1 cellular context compared by ENCODE assay signal in the genomic region with DNA sequence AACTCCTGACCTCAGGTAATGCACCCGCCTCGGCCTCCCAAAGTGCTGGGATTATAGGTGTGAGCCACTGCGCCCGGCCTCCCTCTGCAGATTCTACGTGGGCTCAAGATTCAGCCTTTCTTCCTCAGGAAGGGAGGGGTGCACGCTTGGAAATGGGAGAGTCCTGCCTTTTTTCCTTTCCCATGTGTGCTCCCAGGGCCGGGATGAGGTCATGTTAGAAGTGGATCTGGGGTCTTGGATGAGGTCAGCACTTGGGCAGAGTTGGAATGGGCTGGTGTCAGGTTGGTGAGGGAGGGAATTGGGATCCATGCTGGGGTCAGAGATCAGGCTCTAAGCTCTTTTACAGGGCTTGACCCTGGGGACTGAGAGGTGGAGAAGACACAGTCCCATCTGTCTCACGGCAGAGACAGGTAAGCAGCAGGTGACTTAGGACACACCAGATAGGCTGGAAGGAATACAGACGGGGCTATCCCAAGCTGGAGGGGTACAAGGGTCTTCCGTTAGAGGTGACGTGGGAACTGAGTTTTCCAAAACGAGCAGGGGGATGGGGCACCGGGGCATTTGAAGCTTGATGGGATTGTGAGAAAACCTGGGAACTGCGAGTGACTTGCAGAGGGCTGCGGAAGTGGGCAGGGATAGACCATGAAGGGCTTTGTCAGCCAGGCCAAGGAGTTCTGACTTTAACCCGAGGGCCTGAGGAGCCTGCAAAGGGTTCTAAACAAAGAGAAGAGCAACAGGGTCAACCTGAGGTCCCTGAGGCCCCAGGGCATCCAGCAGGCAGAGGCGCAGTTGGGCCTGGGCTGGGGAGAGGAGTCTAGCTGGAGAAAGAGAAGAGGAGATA.
TF ChIP-seq lines count a peak whose summit lies in the region.

No MANE protein-coding gene starts in this region.

TF ChIP-seq in IMR-90, 13 proteins besides CTCF, POLR2A, EP300 and RAD21:
- no peak for TF ChIP-seq MXI1 (IDR thresholded peaks at IDR 0.05; ENCODE audit: borderline replicate concordance, low read depth, low read length)
- TF ChIP-seq CEBPB (IDR thresholded peaks at IDR 0.05; ENCODE audit: low read depth, low read length): no peak
- TF ChIP-seq SMC3 (IDR thresholded peaks at IDR 0.05; ENCODE audit: low read depth, low read length): no peak
TF ChIP-seq in IMR-90: peak in this region for 0.
